16 cellular contexts compared by ENCODE assay signal in genomic region chr6:111610548-111611172, GRCh38.
"Had no signal": no experiment of that assay in that cellular context is flagged by ENCODE, and none has a peak within 500 bp of the region (broad histone marks: within the 10 kb centered on the region; RNA-seq: fewer than 3 reads in every experiment).

No MANE protein-coding gene starts in this region.

- H3K4me3 Mint-ChIP-seq: activated CD4-positive, alpha-beta T cell treated with anti-CD3 and anti-CD28 coated beads, Interleukin-2, amount 10 ng/mL, durations not matched to agents 7 days and 5 days; activated CD8-positive, alpha-beta T cell treated with anti-CD3 and anti-CD28 coated beads, Interleukin-2, amount 10 ng/mL, durations not matched to agents 7 days and 5 days; activated naive CD4-positive, alpha-beta T cell treated with anti-CD3 and anti-CD28 coated beads for 36 hours; activated T-cell treated with anti-CD3 and anti-CD28 coated beads, Interleukin-2, amount 50 U/mL, for 4 hours; mesothelial cell of epicardium; stimulated activated memory B cell treated with anti-CD40 and anti-IgM and Interleukin-4, amounts not matched to agents 10 μg/mL and 1 μg/mL and 100 μg/mL, for 72 hours had no signal

- H3K27ac ChIP-seq: brain microvascular endothelial cell, coronary artery, thoracic aorta had no signal

- H3K4me3 ChIP-seq: coronary artery, thoracic aorta had no signal

- ATAC-seq: activated CD4-positive, CD25-positive, alpha-beta regulatory T cell treated with anti-CD3 and anti-CD28 coated beads, Interleukin-2, amount 50 U/mL, for 24 hours; activated CD8-positive, alpha-beta T cell treated with anti-CD3 and anti-CD28 coated beads, Interleukin-2, amount 10 ng/mL, durations not matched to agents 7 days and 5 days; activated T-cell treated with anti-CD3 and anti-CD28 coated beads, Interleukin-2, amount 50 U/mL, for 4 hours; sciatic nerve; stimulated activated memory B cell treated with anti-CD40 and anti-IgM and Interleukin-4, amounts not matched to agents 10 μg/mL and 1 μg/mL and 100 μg/mL, for 72 hours had no signal

- DNase-seq: activated CD4-positive, alpha-beta T cell treated with anti-CD3 and anti-CD28 coated beads, Interleukin-2, amount 10 ng/mL, durations not matched to agents 7 days and 5 days; activated CD8-positive, alpha-beta T cell treated with anti-CD3 and anti-CD28 coated beads, Interleukin-2, amount 10 ng/mL, durations not matched to agents 7 days and 5 days; activated naive CD4-positive, alpha-beta T cell treated with anti-CD3 and anti-CD28 coated beads for 36 hours; activated T-cell treated with anti-CD3 and anti-CD28 coated beads, Interleukin-2, amount 50 U/mL, for 4 hours; brain microvascular endothelial cell; central memory CD4-positive, alpha-beta T cell; stimulated activated CD4-positive, alpha-beta T cell treated with anti-CD3 and anti-CD28 coated beads, Interleukin-4, amount 100 ng/mL, for 4 hours; T1000 had no signal

- H3K27me3 ChIP-seq: brain microvascular endothelial cell had no signal

- H3K27ac Mint-ChIP-seq: activated CD4-positive, alpha-beta T cell treated with anti-CD3 and anti-CD28 coated beads, Interleukin-2, amount 10 ng/mL, durations not matched to agents 7 days and 5 days; activated CD8-positive, alpha-beta T cell treated with anti-CD3 and anti-CD28 coated beads, Interleukin-2, amount 10 ng/mL, durations not matched to agents 7 days and 5 days; activated naive CD4-positive, alpha-beta T cell treated with anti-CD3 and anti-CD28 coated beads for 36 hours; mesothelial cell of epicardium; stimulated activated memory B cell treated with anti-CD40 and anti-IgM and Interleukin-4, amounts not matched to agents 10 μg/mL and 1 μg/mL and 100 μg/mL, for 72 hours had no signal

- H3K36me3 Mint-ChIP-seq: mesothelial cell of epicardium; stimulated activated memory B cell treated with anti-CD40 and anti-IgM and Interleukin-4, amounts not matched to agents 10 μg/mL and 1 μg/mL and 100 μg/mL, for 72 hours had no signal

- FAIRE-seq: endometrium, islet of Langerhans had no signal

- H3K9me3 ChIP-seq: thoracic aorta had no signal

- H3K9me3 Mint-ChIP-seq: activated naive CD4-positive, alpha-beta T cell treated with anti-CD3 and anti-CD28 coated beads for 36 hours had no signal

- H3K36me3 ChIP-seq: brain microvascular endothelial cell, thoracic aorta had no signal
